ENCODE assay signal across 20 cellular contexts in genomic region chr16:2856686-2857450, GRCh38. TPM values are rescaled to one million over a fixed set of nuclear protein-coding genes. Genes with fewer than 3 reads are reported as not detected.
DNase-seq lines count a peak whose midpoint lies in the region; ATAC-seq and TF ChIP-seq lines count a peak whose summit lies in the region.
"Had no signal": no experiment of that assay in that cellular context is flagged by ENCODE, and none has a peak within 500 bp of the region (broad histone marks: within the 10 kb centered on the region; RNA-seq: fewer than 3 reads in every experiment).

No MANE protein-coding gene starts in this region.

- H3K9me3 ChIP-seq in ES-I3 (ENCODE audit: control insufficient read depth, insufficient read depth, low read length) (peaks cover 9% of the 10 kb centered on the region), Panc1 (ENCODE audit: control insufficient read depth, insufficient read depth, low read depth, low read length) (peaks cover 7% of the 10 kb centered on the region)

- peak overlapping the region; percentile 79 for H3K27ac ChIP-seq in Panc1 (ENCODE audit: low read length)
- H3K27ac ChIP-seq: esophagus muscularis mucosa, psoas muscle had no signal

- H3K27me3 Mint-ChIP-seq in immature natural killer cell (ENCODE audit: low read depth in 3 of 3), result peaks cover 2 to 4% (median 3%) of the 10 kb centered on the region in 3 donors

- H3K4me3 ChIP-seq in Panc1 (ENCODE audit: low read depth in 2 of 2, low read length in 2 of 2), result peak overlapping the region; percentile 37 to 65
- H3K4me3 ChIP-seq: psoas muscle had no signal

- POLR2A ChIA-PET in Panc1 (lab: Charles Lee), result no interaction called here

- peaks cover 11 to 13% of the 10 kb centered on the region in 2 donors for H3K4me1 Mint-ChIP-seq in immature natural killer cell
- H3K4me1 Mint-ChIP-seq in stimulated activated effector memory CD8-positive, alpha-beta T cell treated with anti-CD3 and anti-CD28 coated beads, Interleukin-12 subunit alpha, Interleukin-12 subunit beta, amount 100 ng/mL, for 72 hours, result peaks cover 7% of the 10 kb centered on the region

- CTCF ChIA-PET in Panc1 (lab: Charles Lee), result interaction anchor here (0.6 to 0.9 kb wide), 3 partner anchors 11 to 49 kb away, joined by 4 to 14 read pairs (median 5); no protein-coding TSS in a partner anchor

- H3K4me3 Mint-ChIP-seq in immature natural killer cell, result peak overlapping the region in 4 of 5 donors; percentile 19 to 72 (median 42)
- H3K4me3 Mint-ChIP-seq in stimulated activated effector memory CD8-positive, alpha-beta T cell treated with anti-CD3 and anti-CD28 coated beads, Interleukin-12 subunit alpha, Interleukin-12 subunit beta, amount 100 ng/mL, for 72 hours, result peak overlapping the region; percentile 77

- no peaks in the 10 kb centered on the region for H3K4me1 ChIP-seq in ES-I3 (ENCODE audit: insufficient read depth, low read length)
- peaks cover 20% of the 10 kb centered on the region for H3K4me1 ChIP-seq in Panc1 (ENCODE audit: control insufficient read depth, insufficient read depth, low read length)
- H3K4me1 ChIP-seq: psoas muscle had no signal

- TF ChIP-seq CTCF in Panc1 (IDR thresholded peaks at IDR 0.05) (no peak), omental fat pad (IDR thresholded peaks at IDR 0.05) (no peak)

- H3K27me3 ChIP-seq in Panc1 (ENCODE audit: control insufficient read depth, insufficient read depth, low read length), result no peaks in the 10 kb centered on the region

- peak overlapping the region in 1 of 6 donors; percentile 24 for H3K27ac Mint-ChIP-seq in immature natural killer cell
- H3K27ac Mint-ChIP-seq in stimulated activated effector memory CD8-positive, alpha-beta T cell treated with anti-CD3 and anti-CD28 coated beads, Interleukin-12 subunit alpha, Interleukin-12 subunit beta, amount 100 ng/mL, for 72 hours, result peak overlapping the region; percentile 78
- H3K27ac Mint-ChIP-seq: CD4-positive, alpha-beta T cell had no signal

- no peak for DNase-seq in Panc1 (ENCODE audit: low read depth, low spot score)
- DNase-seq in immature natural killer cell, result no peak
- no peak for DNase-seq in stimulated activated effector memory CD8-positive, alpha-beta T cell treated with anti-CD3 and anti-CD28 coated beads, Interleukin-12 subunit alpha, Interleukin-12 subunit beta, amount 100 ng/mL, for 72 hours (ENCODE audit: low spot score in 2 of 2)
- DNase-seq in omental fat pad (ENCODE audit: low spot score), result no peak
- no peak for DNase-seq in medulla oblongata (ENCODE audit: extremely low spot score)
- DNase-seq in NCI-H774 (lab: John Stamatoyannopoulos, UW), result no peak
- DNase-seq: activated CD4-positive, alpha-beta T cell treated with anti-CD3 and anti-CD28 coated beads for 1 hour; activated naive CD4-positive, alpha-beta T cell treated with anti-CD3 and anti-CD28 coated beads, Interleukin-2, amount 50 U/mL, for 16 hours; KBM-7; kidney glomerular epithelial cell; NCI-H1105 treated with DMSO at 0.1 percent for 48 hours; NCI-H226; SIG-M5 had no signal

- peak overlapping the region; percentile 38; the same call in 1 of the 2 replicates for H3K9ac ChIP-seq in ES-I3 (ENCODE audit: low read depth, low read length)

- in situ Hi-C loops in Panc1 (cut with HindIII; ENCODE audit: low pct_unique_long_range_greater_than_20kb, low sequenced_read_pairs), result no loop called here

- intact Hi-C loops in Panc1 (cut with micrococcal nuclease; ENCODE audit: unreplicated experiment), result no loop called here

- H3K36me3 Mint-ChIP-seq in immature natural killer cell, result peaks cover 0 to 10% (median 0%) of the 10 kb centered on the region in 3 donors
- no peaks in the 10 kb centered on the region for H3K36me3 Mint-ChIP-seq in stimulated activated effector memory CD8-positive, alpha-beta T cell treated with anti-CD3 and anti-CD28 coated beads, Interleukin-12 subunit alpha, Interleukin-12 subunit beta, amount 100 ng/mL, for 72 hours

- ATAC-seq in Panc1, result peak; percentile 6
- ATAC-seq in stimulated activated effector memory CD8-positive, alpha-beta T cell treated with anti-CD3 and anti-CD28 coated beads, Interleukin-12 subunit alpha, Interleukin-12 subunit beta, amount 100 ng/mL, for 72 hours, result no peak
- no peak for ATAC-seq in omental fat pad (ENCODE audit: low FRiP score)
- ATAC-seq: psoas muscle had no signal

- H3K36me3 ChIP-seq in ES-I3 (ENCODE audit: insufficient read depth, low read length), result no peaks in the 10 kb centered on the region
- no peaks in the 10 kb centered on the region for H3K36me3 ChIP-seq in Panc1 (ENCODE audit: control insufficient read depth, insufficient read depth, low read length)
- H3K36me3 ChIP-seq: esophagus muscularis mucosa had no signal

- H3K9me3 Mint-ChIP-seq in immature natural killer cell, result peaks cover 0 to 7% (median 6%) of the 10 kb centered on the region in 6 donors
- peaks cover 11% of the 10 kb centered on the region for H3K9me3 Mint-ChIP-seq in stimulated activated effector memory CD8-positive, alpha-beta T cell treated with anti-CD3 and anti-CD28 coated beads, Interleukin-12 subunit alpha, Interleukin-12 subunit beta, amount 100 ng/mL, for 72 hours

- BruUV-seq in Panc1 (replicated peaks; lab: Mats Ljungman, UMichigan), result no TSS peak

RNA-seq across cellular contexts. Expression of gene PRSS22, which starts 1.1 kb away (rescaled TPM):
- 23.9 TPM for total RNA-seq in Panc1 (2021; ENCODE audit: unreplicated experiment)
- polyA plus RNA-seq in Panc1 (2012; ENCODE audit: insufficient read length), result 37.3 TPM
- under 1 TPM in 2 of 3 donors, not detected in 1; 0.23 to 0.40 TPM for polyA plus RNA-seq in immature natural killer cell
- not detected for total RNA-seq in omental fat pad
- total RNA-seq: dermis microvascular lymphatic vessel endothelial cell, esophagus muscularis mucosa, H4, temporal lobe had no signal

RNA-seq across cellular contexts. Expression of gene FLYWCH2, which starts 26.1 kb away (rescaled TPM):
- total RNA-seq in Panc1 (2021; ENCODE audit: unreplicated experiment) (77.3 TPM), omental fat pad (10 to 100 TPM; 22.1 to 78.7 (median 37.3) TPM)
- polyA plus RNA-seq in Panc1 (2012; ENCODE audit: insufficient read length), result 161 TPM
- polyA plus RNA-seq in immature natural killer cell, result 10 to 100 TPM; 15.9 to 24.5 (median 18.3) TPM

RNA-seq across cellular contexts. Expression of gene ZG16B, which starts 26.8 kb away (rescaled TPM):
- total RNA-seq in Panc1 (2021; ENCODE audit: unreplicated experiment), result 9.1 TPM
- 8.3 TPM for polyA plus RNA-seq in Panc1 (2012; ENCODE audit: insufficient read length)
- polyA plus RNA-seq in immature natural killer cell, result 1 to 10 TPM; 1.2 to 3.9 (median 1.5) TPM
- 1 to 10 TPM in 1 of 4 donors, not detected in 3; 1.0 TPM for total RNA-seq in omental fat pad
- total RNA-seq: CD4-positive, alpha-beta T cell; esophagus muscularis mucosa; psoas muscle had no signal

RNA-seq across cellular contexts. Expression of gene PRSS21, which starts 39.8 kb away (rescaled TPM):
- not detected for total RNA-seq in Panc1 (2021; ENCODE audit: unreplicated experiment)
- polyA plus RNA-seq in Panc1 (2012; ENCODE audit: insufficient read length), result not detected
- 10 to 100 TPM in 1 of 3 donors, 1 to 10 TPM in 2; 3.1 to 11.0 (median 6.8) TPM for polyA plus RNA-seq in immature natural killer cell
- total RNA-seq in omental fat pad, result 1 to 10 TPM in 1 of 4 donors, under 1 TPM in 1, not detected in 2; 0.65 to 1.0 TPM
- total RNA-seq: CD4-positive, alpha-beta T cell; esophagus muscularis mucosa; H4; psoas muscle; temporal lobe had no signal

RNA-seq across cellular contexts. Expression of gene FLYWCH1, which starts 54.9 kb away (rescaled TPM):
- total RNA-seq in Panc1 (2021; ENCODE audit: unreplicated experiment) (67.9 TPM), omental fat pad (10 to 100 TPM; 14.8 to 45.6 (median 26.6) TPM)
- polyA plus RNA-seq in Panc1 (2012; ENCODE audit: insufficient read length), result 76.9 TPM
- 10 to 100 TPM in 1 of 3 donors, 1 to 10 TPM in 2; 2.5 to 16.1 (median 4.8) TPM for polyA plus RNA-seq in immature natural killer cell

Comparison
In these comparisons a context has a peak if more than half of its experiments do, and no peak if none do; other contexts are left out.
1. RNA of gene PRSS22, which starts 1.1 kb away (total RNA-seq): 23.9 TPM in Panc1 (single experiment); not detected in omental fat pad; every median in the first group is over 10 times any median in the second.